ENCODE assay signal across 1 cellular context in the genomic region with DNA sequence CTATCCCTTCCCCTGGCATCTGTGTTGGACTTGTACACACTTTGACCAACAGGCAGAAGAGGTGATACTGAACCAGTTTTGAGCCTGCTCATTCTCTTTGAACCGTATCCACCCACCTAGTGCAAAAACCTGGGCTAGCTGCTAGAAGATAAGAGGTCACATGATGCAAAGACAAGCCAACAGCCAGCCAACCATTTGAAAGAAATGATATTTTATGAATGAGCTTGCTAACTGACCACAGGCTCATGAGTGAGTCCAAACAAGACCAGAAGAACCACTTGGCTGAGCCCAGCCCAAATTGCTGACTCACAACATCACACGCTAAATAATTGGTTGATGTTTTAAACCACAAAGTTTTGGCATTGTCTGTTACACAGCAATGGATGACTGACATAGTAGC.
A peak's percentile ranks its signal among the peaks of the same experiment; 100 is the strongest.
TF ChIP-seq lines count a peak whose summit lies in the region.

No MANE protein-coding gene starts in this region.

TF ChIP-seq in K562, 482 proteins besides CTCF, POLR2A, EP300 and RAD21 (continued from another document and continues in another):
- TF ChIP-seq, protein P1, sequence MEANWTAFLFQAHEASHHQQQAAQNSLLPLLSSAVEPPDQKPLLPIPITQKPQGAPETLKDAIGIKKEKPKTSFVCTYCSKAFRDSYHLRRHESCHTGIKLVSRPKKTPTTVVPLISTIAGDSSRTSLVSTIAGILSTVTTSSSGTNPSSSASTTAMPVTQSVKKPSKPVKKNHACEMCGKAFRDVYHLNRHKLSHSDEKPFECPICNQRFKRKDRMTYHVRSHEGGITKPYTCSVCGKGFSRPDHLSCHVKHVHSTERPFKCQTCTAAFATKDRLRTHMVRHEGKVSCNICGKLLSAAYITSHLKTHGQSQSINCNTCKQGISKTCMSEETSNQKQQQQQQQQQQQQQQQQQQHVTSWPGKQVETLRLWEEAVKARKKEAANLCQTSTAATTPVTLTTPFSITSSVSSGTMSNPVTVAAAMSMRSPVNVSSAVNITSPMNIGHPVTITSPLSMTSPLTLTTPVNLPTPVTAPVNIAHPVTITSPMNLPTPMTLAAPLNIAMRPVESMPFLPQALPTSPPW (CRISPR knock-in tag; IDR thresholded peaks at IDR 0.05) = no peak
- no peak for TF ChIP-seq ZFP1 (CRISPR knock-in tag; IDR thresholded peaks at IDR 0.05)
- TF ChIP-seq RREB1 (CRISPR knock-in tag; IDR thresholded peaks at IDR 0.05) = no peak
- TF ChIP-seq ZNF347 (CRISPR knock-in tag; IDR thresholded peaks at IDR 0.05; ENCODE audit: low read depth) = no peak
- TF ChIP-seq ZNF766 (CRISPR knock-in tag; conservative IDR thresholded peaks at IDR 0.05) = no peak
- peak; percentile 61 for TF ChIP-seq FOSL1 (tag; conservative IDR thresholded peaks at IDR 0.05)
- TF ChIP-seq ZNF707 (CRISPR knock-in tag; conservative IDR thresholded peaks at IDR 0.05) = no peak
- no peak for TF ChIP-seq DACH1 (IDR thresholded peaks at IDR 0.05; ENCODE audit: partially characterized antibody)
- TF ChIP-seq, protein P2, sequence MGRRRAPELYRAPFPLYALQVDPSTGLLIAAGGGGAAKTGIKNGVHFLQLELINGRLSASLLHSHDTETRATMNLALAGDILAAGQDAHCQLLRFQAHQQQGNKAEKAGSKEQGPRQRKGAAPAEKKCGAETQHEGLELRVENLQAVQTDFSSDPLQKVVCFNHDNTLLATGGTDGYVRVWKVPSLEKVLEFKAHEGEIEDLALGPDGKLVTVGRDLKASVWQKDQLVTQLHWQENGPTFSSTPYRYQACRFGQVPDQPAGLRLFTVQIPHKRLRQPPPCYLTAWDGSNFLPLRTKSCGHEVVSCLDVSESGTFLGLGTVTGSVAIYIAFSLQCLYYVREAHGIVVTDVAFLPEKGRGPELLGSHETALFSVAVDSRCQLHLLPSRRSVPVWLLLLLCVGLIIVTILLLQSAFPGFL (CRISPR knock-in tag; IDR thresholded peaks at IDR 0.05) = no peak
- no peak for TF ChIP-seq CC2D1A (IDR thresholded peaks at IDR 0.05)
- no peak for TF ChIP-seq ZNF263 (CRISPR knock-in tag; IDR thresholded peaks at IDR 0.05; ENCODE audit: borderline replicate concordance)
- no peak for TF ChIP-seq EWSR1 (IDR thresholded peaks at IDR 0.05; ENCODE audit: borderline replicate concordance, low read depth, partially characterized antibody)
- TF ChIP-seq MAFK (IDR thresholded peaks at IDR 0.05; ENCODE audit: low read length) = 0 out of 2 replicates have a peak, but pooled peaks have one; percentile 9
- no peak for TF ChIP-seq ZC3H11A (IDR thresholded peaks at IDR 0.05; ENCODE audit: low read depth, low read length)
- no peak for TF ChIP-seq BHLHE40 (IDR thresholded peaks at IDR 0.05; ENCODE audit: low read length)
- peak; percentile 94 for TF ChIP-seq TFE3 (CRISPR knock-in tag; IDR thresholded peaks at IDR 0.05)
- no peak for TF ChIP-seq ILF3 (IDR thresholded peaks at IDR 0.05; ENCODE audit: borderline replicate concordance)
- no peak for TF ChIP-seq PPARD (CRISPR knock-in tag; IDR thresholded peaks at IDR 0.05)
- peak; percentile 81 for TF ChIP-seq NFE2 (IDR thresholded peaks at IDR 0.05; ENCODE audit: low read depth)
- no peak for TF ChIP-seq ZNF239 (CRISPR knock-in tag; IDR thresholded peaks at IDR 0.05)
- TF ChIP-seq EGR1 (conservative IDR thresholded peaks at IDR 0.05) = peak; percentile 63; the same call in 1 of the 2 replicates
- TF ChIP-seq C11orf30 (IDR thresholded peaks at IDR 0.05; ENCODE audit: low read depth) = peak; percentile 82
- TF ChIP-seq, protein P3, sequence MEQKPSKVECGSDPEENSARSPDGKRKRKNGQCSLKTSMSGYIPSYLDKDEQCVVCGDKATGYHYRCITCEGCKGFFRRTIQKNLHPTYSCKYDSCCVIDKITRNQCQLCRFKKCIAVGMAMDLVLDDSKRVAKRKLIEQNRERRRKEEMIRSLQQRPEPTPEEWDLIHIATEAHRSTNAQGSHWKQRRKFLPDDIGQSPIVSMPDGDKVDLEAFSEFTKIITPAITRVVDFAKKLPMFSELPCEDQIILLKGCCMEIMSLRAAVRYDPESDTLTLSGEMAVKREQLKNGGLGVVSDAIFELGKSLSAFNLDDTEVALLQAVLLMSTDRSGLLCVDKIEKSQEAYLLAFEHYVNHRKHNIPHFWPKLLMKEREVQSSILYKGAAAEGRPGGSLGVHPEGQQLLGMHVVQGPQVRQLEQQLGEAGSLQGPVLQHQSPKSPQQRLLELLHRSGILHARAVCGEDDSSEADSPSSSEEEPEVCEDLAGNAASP (IDR thresholded peaks at IDR 0.05) = no peak
- TF ChIP-seq HIVEP1 (CRISPR knock-in tag; IDR thresholded peaks at IDR 0.05) = no peak
- TF ChIP-seq HDGF (IDR thresholded peaks at IDR 0.05) = no peak
- TF ChIP-seq KLF6 (CRISPR knock-in tag; IDR thresholded peaks at IDR 0.05; ENCODE audit: borderline replicate concordance) = no peak
- no peak for TF ChIP-seq SMARCC2 (IDR thresholded peaks at IDR 0.05; ENCODE audit: low read depth)
- TF ChIP-seq, protein P4, sequence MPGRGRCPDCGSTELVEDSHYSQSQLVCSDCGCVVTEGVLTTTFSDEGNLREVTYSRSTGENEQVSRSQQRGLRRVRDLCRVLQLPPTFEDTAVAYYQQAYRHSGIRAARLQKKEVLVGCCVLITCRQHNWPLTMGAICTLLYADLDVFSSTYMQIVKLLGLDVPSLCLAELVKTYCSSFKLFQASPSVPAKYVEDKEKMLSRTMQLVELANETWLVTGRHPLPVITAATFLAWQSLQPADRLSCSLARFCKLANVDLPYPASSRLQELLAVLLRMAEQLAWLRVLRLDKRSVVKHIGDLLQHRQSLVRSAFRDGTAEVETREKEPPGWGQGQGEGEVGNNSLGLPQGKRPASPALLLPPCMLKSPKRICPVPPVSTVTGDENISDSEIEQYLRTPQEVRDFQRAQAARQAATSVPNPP (IDR thresholded peaks at IDR 0.05; ENCODE audit: borderline replicate concordance, insufficient read depth, insufficient read length) = no peak
- TF ChIP-seq SPI1 (IDR thresholded peaks at IDR 0.05; ENCODE audit: borderline replicate concordance, low read depth, low read length) = no peak
- TF ChIP-seq, protein P5, sequence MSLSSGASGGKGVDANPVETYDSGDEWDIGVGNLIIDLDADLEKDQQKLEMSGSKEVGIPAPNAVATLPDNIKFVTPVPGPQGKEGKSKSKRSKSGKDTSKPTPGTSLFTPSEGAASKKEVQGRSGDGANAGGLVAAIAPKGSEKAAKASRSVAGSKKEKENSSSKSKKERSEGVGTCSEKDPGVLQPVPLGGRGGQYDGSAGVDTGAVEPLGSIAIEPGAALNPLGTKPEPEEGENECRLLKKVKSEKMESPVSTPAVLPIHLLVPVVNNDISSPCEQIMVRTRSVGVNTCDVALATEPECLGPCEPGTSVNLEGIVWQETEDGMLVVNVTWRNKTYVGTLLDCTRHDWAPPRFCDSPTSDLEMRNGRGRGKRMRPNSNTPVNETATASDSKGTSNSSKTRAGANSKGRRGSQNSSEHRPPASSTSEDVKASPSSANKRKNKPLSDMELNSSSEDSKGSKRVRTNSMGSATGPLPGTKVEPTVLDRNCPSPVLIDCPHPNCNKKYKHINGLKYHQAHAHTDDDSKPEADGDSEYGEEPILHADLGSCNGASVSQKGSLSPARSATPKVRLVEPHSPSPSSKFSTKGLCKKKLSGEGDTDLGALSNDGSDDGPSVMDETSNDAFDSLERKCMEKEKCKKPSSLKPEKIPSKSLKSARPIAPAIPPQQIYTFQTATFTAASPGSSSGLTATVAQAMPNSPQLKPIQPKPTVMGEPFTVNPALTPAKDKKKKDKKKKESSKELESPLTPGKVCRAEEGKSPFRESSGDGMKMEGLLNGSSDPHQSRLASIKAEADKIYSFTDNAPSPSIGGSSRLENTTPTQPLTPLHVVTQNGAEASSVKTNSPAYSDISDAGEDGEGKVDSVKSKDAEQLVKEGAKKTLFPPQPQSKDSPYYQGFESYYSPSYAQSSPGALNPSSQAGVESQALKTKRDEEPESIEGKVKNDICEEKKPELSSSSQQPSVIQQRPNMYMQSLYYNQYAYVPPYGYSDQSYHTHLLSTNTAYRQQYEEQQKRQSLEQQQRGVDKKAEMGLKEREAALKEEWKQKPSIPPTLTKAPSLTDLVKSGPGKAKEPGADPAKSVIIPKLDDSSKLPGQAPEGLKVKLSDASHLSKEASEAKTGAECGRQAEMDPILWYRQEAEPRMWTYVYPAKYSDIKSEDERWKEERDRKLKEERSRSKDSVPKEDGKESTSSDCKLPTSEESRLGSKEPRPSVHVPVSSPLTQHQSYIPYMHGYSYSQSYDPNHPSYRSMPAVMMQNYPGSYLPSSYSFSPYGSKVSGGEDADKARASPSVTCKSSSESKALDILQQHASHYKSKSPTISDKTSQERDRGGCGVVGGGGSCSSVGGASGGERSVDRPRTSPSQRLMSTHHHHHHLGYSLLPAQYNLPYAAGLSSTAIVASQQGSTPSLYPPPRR (CRISPR knock-in tag; IDR thresholded peaks at IDR 0.05; ENCODE audit: borderline replicate concordance) = no peak
- TF ChIP-seq RBM34 (IDR thresholded peaks at IDR 0.05; ENCODE audit: borderline replicate concordance, insufficient read depth, low read length) = no peak
- no peak for TF ChIP-seq ZNF41 (CRISPR knock-in tag; conservative IDR thresholded peaks at IDR 0.05)
- no peak for TF ChIP-seq NFYB (IDR thresholded peaks at IDR 0.05; ENCODE audit: extremely low read depth, insufficient read length)
- TF ChIP-seq ZNF175 (CRISPR knock-in tag; IDR thresholded peaks at IDR 0.05; ENCODE audit: low read depth) = no peak
- TF ChIP-seq EHMT2 (IDR thresholded peaks at IDR 0.05) = no peak
- TF ChIP-seq PATZ1 (CRISPR knock-in tag; IDR thresholded peaks at IDR 0.05; ENCODE audit: borderline replicate concordance) = no peak
- TF ChIP-seq ZNF639 (CRISPR knock-in tag; conservative IDR thresholded peaks at IDR 0.05 in 1 of 2, IDR thresholded peaks at IDR 0.05 in 1 of 2) = no peak
- 0 out of 2 replicates have a peak, but pooled peaks have one; percentile 43 for TF ChIP-seq CBFA2T3 (IDR thresholded peaks at IDR 0.05)
- 0 out of 2 replicates have a peak, but pooled peaks have one; percentile 29 for TF ChIP-seq ZNF589 (CRISPR knock-in tag; IDR thresholded peaks at IDR 0.05; ENCODE audit: low read depth)
